8 cellular contexts compared by ENCODE assay signal in genomic region chr10:17229016-17229716, GRCh38. TPM values are rescaled to one million over a fixed set of nuclear protein-coding genes. Genes with fewer than 3 reads are reported as not detected.
A peak's percentile ranks its signal among the peaks of the same experiment; 100 is the strongest.
DNase-seq lines count a peak whose midpoint lies in the region; ATAC-seq and TF ChIP-seq lines count a peak whose summit lies in the region.

No MANE protein-coding gene starts in this region.

- in situ Hi-C loops in transverse colon (cut with MboI; ENCODE audit: low pct_ligation_motif_present in 1 of 4, low pct_unique_long_range_greater_than_20kb in 1 of 4, low sequenced_read_pairs in 3 of 4), result no loop called here

- H3K9me3 ChIP-seq in gastroesophageal sphincter (no peaks in the 10 kb centered on the region), parathyroid adenoma (ENCODE audit: control insufficient read depth, low read length) (no peaks in the 10 kb centered on the region), transverse colon (no peaks in the 10 kb centered on the region)

- peak overlapping the region; percentile 99 for H3K4me3 ChIP-seq in HFF-Myc (replicated peaks; ENCODE audit: low read depth, low read length)
- H3K4me3 ChIP-seq in gastroesophageal sphincter, result peak overlapping the region; percentile 60 to 77
- H3K4me3 ChIP-seq in parathyroid adenoma (ENCODE audit: low read depth, low read length), result peak overlapping the region; percentile 64
- H3K4me3 ChIP-seq in transverse colon, result peak overlapping the region; percentile 54 to 69 (median 58)

- ATAC-seq in gastroesophageal sphincter, result peak; percentile 77

- TF ChIP-seq CTCF in HFF-Myc (IDR thresholded peaks at IDR 0.05; ENCODE audit: low read depth, low read length, missing control alignments), result no peak
- TF ChIP-seq CTCF in gastroesophageal sphincter (IDR thresholded peaks at IDR 0.05), result peak in 1 of 4 experiments; percentile 5
- TF ChIP-seq CTCF in parathyroid adenoma (IDR thresholded peaks at IDR 0.05), result no peak
- no peak for TF ChIP-seq CTCF in transverse colon (IDR thresholded peaks at IDR 0.05)

- DNase-seq in ELR (ENCODE audit: low read depth) (peak; percentile 93), HFF-Myc (ENCODE audit: extremely low read depth, low read depth) (no peak), RPMI8226 (peak; percentile 48), transverse colon (peak; percentile 82), NCI-H1694 (lab: John Stamatoyannopoulos, UW) (no peak)
- DNase-seq in activated gamma-delta T cell treated with anti-CD3 and anti-CD28 coated beads, Interleukin-2, amount 50 U/mL, for 16 hours (ENCODE audit: low read depth), result peak; percentile 61

- H3K36me3 ChIP-seq in gastroesophageal sphincter, result peaks cover 3 to 23% of the 10 kb centered on the region in 2 donors
- H3K36me3 ChIP-seq in parathyroid adenoma (ENCODE audit: control insufficient read depth, insufficient read depth, low read length), result no peaks in the 10 kb centered on the region
- H3K36me3 ChIP-seq in transverse colon, result peaks cover 0 to 16% (median 5%) of the 10 kb centered on the region in 4 donors

- TF ChIP-seq EP300 in gastroesophageal sphincter (IDR thresholded peaks at IDR 0.05) (no peak), transverse colon (IDR thresholded peaks at IDR 0.05; ENCODE audit: low read depth) (no peak)

- H2AFZ ChIP-seq in parathyroid adenoma, result peak overlapping the region; percentile 83

- peak overlapping the region; percentile 60 for H3K4me2 ChIP-seq in parathyroid adenoma (ENCODE audit: low read length)

- H3K27me3 ChIP-seq in gastroesophageal sphincter, result no peaks in the 10 kb centered on the region
- no peaks in the 10 kb centered on the region for H3K27me3 ChIP-seq in parathyroid adenoma (ENCODE audit: control insufficient read depth, insufficient read depth, low read length)
- peaks cover 21% of the 10 kb centered on the region for H3K27me3 ChIP-seq in transverse colon

- H3K4me1 ChIP-seq in gastroesophageal sphincter, result peaks cover 6 to 58% (median 17%) of the 10 kb centered on the region in 3 donors
- H3K4me1 ChIP-seq in parathyroid adenoma, result peaks cover 9% of the 10 kb centered on the region
- H3K4me1 ChIP-seq in transverse colon, result peaks cover 10 to 68% (median 42%) of the 10 kb centered on the region in 4 donors

- H3K9ac ChIP-seq in parathyroid adenoma, result no peak overlapping the region

- WGBS in gastroesophageal sphincter (ENCODE audit: low coverage in 1 of 2), 2 donors, result 0% methylated on average over 1 of the region's 72 CpGs; no CpG with 5 or more reads in 1 of the 2 donors
- WGBS in transverse colon (ENCODE audit: low coverage in 1 of 2), 2 donors, result 0 to 7% methylated on average over 5 to 66 of the region's 72 CpGs

- TF ChIP-seq POLR2A in gastroesophageal sphincter (IDR thresholded peaks at IDR 0.05) (peak; percentile 95 to 98), transverse colon (IDR thresholded peaks at IDR 0.05) (peak; percentile 85)

- no peaks in the 10 kb centered on the region for H3K79me2 ChIP-seq in parathyroid adenoma

- intact Hi-C loops in transverse colon (cut with DNase I; ENCODE audit: low total_unique reads), result loop anchor here (2.0 kb wide), 1 partner anchor 28 kb away; the partner anchor contains the start of gene TRDMT1

- H3K27ac ChIP-seq in gastroesophageal sphincter (peak overlapping the region; percentile 79 to 94 (median 92)), parathyroid adenoma (peak overlapping the region; percentile 76), transverse colon (peak overlapping the region; percentile 92 to 99 (median 96))

RNA-seq across cellular contexts. Expression of gene VIM, which starts 1.1 kb away (rescaled TPM):
- total RNA-seq in gastroesophageal sphincter (1,000 to 10,000 TPM; 1,560 to 2,767 (median 2,026) TPM), transverse colon (1,000 to 10,000 TPM in 1 of 4 donors, 100 to 1,000 TPM in 3; 345 to 1,157 (median 686) TPM)

RNA-seq across cellular contexts. Expression of gene TRDMT1, which starts 27.7 kb away (rescaled TPM):
- total RNA-seq in gastroesophageal sphincter (1 to 10 TPM; 4.5 to 6.4 (median 5.3) TPM), transverse colon (1 to 10 TPM; 3.7 to 9.7 (median 7.9) TPM)

Comparison
In these comparisons a context has a peak if more than half of its experiments do, and no peak if none do; other contexts are left out.
1. DNase-seq: peak in ELR (single experiment), RPMI8226 (single experiment), activated gamma-delta T cell treated with anti-CD3 and anti-CD28 coated beads, Interleukin-2, amount 50 U/mL, for 16 hours (single experiment) and transverse colon (single experiment); none in HFF-Myc (single experiment) and NCI-H1694 (single experiment).
2. Peak in every context shown above with its lines, with median percentiles within 50 percentile points of each other: H3K4me3 ChIP-seq and H3K27ac ChIP-seq.